Comparison of ENCODE assay signal across 2 cellular contexts in genomic region chr4:1497189-1497801, GRCh38.
TF ChIP-seq lines count a peak whose summit lies in the region.

No MANE protein-coding gene starts in this region.

TF ChIP-seq in HEK293, 187 proteins besides CTCF, POLR2A, EP300 and RAD21 (continued from another document and continues in another):
- TF ChIP-seq ZNF580 (tag by site-specific recombination; IDR thresholded peaks at IDR 0.05) (no peak), ZNF530 (tag by site-specific recombination; IDR thresholded peaks at IDR 0.05; ENCODE audit: low read depth) (no peak), ZSCAN23 (tag by site-specific recombination; IDR thresholded peaks at IDR 0.05) (no peak), ZBTB17 (tag by site-specific recombination; IDR thresholded peaks at IDR 0.05) (peak; percentile 90), KLF1 (tag by site-specific recombination; IDR thresholded peaks at IDR 0.05) (no peak), ZNF521 (tag by site-specific recombination; IDR thresholded peaks at IDR 0.05) (no peak), ZNF146 (tag by site-specific recombination; IDR thresholded peaks at IDR 0.05) (no peak), ZNF2 (tag by site-specific recombination; IDR thresholded peaks at IDR 0.05) (no peak), ZNF488 (tag by site-specific recombination; IDR thresholded peaks at IDR 0.05) (no peak), GLI4 (tag by site-specific recombination; IDR thresholded peaks at IDR 0.05) (no peak), ZNF558 (tag by site-specific recombination; IDR thresholded peaks at IDR 0.05) (no peak), ZNF623 (tag by site-specific recombination; IDR thresholded peaks at IDR 0.05) (no peak), MZF1 (tag by site-specific recombination; IDR thresholded peaks at IDR 0.05; ENCODE audit: borderline replicate concordance) (no peak), ZNF266 (tag by site-specific recombination; IDR thresholded peaks at IDR 0.05; ENCODE audit: low read depth) (no peak)
- TF ChIP-seq, protein P1, sequence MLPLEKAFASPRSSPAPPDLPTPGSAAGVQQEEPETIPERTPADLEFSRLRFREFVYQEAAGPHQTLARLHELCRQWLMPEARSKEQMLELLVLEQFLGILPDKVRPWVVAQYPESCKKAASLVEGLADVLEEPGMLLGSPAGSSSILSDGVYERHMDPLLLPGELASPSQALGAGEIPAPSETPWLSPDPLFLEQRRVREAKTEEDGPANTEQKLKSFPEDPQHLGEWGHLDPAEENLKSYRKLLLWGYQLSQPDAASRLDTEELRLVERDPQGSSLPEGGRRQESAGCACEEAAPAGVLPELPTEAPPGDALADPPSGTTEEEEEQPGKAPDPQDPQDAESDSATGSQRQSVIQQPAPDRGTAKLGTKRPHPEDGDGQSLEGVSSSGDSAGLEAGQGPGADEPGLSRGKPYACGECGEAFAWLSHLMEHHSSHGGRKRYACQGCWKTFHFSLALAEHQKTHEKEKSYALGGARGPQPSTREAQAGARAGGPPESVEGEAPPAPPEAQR (tag by site-specific recombination; IDR thresholded peaks at IDR 0.05) = no peak
- TF ChIP-seq, protein P2, sequence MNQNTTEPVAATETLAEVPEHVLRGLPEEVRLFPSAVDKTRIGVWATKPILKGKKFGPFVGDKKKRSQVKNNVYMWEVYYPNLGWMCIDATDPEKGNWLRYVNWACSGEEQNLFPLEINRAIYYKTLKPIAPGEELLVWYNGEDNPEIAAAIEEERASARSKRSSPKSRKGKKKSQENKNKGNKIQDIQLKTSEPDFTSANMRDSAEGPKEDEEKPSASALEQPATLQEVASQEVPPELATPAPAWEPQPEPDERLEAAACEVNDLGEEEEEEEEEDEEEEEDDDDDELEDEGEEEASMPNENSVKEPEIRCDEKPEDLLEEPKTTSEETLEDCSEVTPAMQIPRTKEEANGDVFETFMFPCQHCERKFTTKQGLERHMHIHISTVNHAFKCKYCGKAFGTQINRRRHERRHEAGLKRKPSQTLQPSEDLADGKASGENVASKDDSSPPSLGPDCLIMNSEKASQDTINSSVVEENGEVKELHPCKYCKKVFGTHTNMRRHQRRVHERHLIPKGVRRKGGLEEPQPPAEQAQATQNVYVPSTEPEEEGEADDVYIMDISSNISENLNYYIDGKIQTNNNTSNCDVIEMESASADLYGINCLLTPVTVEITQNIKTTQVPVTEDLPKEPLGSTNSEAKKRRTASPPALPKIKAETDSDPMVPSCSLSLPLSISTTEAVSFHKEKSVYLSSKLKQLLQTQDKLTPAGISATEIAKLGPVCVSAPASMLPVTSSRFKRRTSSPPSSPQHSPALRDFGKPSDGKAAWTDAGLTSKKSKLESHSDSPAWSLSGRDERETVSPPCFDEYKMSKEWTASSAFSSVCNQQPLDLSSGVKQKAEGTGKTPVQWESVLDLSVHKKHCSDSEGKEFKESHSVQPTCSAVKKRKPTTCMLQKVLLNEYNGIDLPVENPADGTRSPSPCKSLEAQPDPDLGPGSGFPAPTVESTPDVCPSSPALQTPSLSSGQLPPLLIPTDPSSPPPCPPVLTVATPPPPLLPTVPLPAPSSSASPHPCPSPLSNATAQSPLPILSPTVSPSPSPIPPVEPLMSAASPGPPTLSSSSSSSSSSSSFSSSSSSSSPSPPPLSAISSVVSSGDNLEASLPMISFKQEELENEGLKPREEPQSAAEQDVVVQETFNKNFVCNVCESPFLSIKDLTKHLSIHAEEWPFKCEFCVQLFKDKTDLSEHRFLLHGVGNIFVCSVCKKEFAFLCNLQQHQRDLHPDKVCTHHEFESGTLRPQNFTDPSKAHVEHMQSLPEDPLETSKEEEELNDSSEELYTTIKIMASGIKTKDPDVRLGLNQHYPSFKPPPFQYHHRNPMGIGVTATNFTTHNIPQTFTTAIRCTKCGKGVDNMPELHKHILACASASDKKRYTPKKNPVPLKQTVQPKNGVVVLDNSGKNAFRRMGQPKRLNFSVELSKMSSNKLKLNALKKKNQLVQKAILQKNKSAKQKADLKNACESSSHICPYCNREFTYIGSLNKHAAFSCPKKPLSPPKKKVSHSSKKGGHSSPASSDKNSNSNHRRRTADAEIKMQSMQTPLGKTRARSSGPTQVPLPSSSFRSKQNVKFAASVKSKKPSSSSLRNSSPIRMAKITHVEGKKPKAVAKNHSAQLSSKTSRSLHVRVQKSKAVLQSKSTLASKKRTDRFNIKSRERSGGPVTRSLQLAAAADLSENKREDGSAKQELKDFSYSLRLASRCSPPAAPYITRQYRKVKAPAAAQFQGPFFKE (tag by site-specific recombination; IDR thresholded peaks at IDR 0.05; ENCODE audit: borderline replicate concordance) = no peak

TF ChIP-seq in H1, 55 proteins besides CTCF, POLR2A, EP300 and RAD21 (continued from another document):
- TF ChIP-seq GTF2F1 (IDR thresholded peaks at IDR 0.05; ENCODE audit: borderline replicate concordance, low read depth, low read length) = no peak
- TF ChIP-seq, protein P3, sequence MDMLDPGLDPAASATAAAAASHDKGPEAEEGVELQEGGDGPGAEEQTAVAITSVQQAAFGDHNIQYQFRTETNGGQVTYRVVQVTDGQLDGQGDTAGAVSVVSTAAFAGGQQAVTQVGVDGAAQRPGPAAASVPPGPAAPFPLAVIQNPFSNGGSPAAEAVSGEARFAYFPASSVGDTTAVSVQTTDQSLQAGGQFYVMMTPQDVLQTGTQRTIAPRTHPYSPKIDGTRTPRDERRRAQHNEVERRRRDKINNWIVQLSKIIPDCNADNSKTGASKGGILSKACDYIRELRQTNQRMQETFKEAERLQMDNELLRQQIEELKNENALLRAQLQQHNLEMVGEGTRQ (IDR thresholded peaks at IDR 0.05; ENCODE audit: low read length) = no peak
- TF ChIP-seq PHF8 (conservative IDR thresholded peaks at IDR 0.05; ENCODE audit: low read depth, low read length) = no peak
- TF ChIP-seq JUND (IDR thresholded peaks at IDR 0.05; ENCODE audit: low read length) = no peak
- no peak for TF ChIP-seq CHD7 (IDR thresholded peaks at IDR 0.05; ENCODE audit: insufficient replicate concordance, low read length)
- TF ChIP-seq SP4 (IDR thresholded peaks at IDR 0.05; ENCODE audit: low read length) = no peak
- TF ChIP-seq SRF (IDR thresholded peaks at IDR 0.05; ENCODE audit: low read depth, low read length) = no peak
- TF ChIP-seq CHD1 (IDR thresholded peaks at IDR 0.05; ENCODE audit: low read depth, low read length) = no peak
- no peak for TF ChIP-seq SP2 (IDR thresholded peaks at IDR 0.05; ENCODE audit: low read length)
- no peak for TF ChIP-seq RBBP5 (IDR thresholded peaks at IDR 0.05; ENCODE audit: borderline replicate concordance, low read depth, low read length)
- no peak for TF ChIP-seq FOSL1 (IDR thresholded peaks at IDR 0.05; ENCODE audit: insufficient read depth, low read depth, low read length)
- no peak for TF ChIP-seq SIRT6 (IDR thresholded peaks at IDR 0.05; ENCODE audit: low read length)
TF ChIP-seq in H1: peak in this region for 0.
